8 cellular contexts compared by ENCODE assay signal in genomic region chr19:10380311-10381102, GRCh38. TPM values are rescaled to one million over a fixed set of nuclear protein-coding genes. Genes with fewer than 3 reads are reported as not detected.
DNase-seq lines count a peak whose midpoint lies in the region; ATAC-seq, FAIRE-seq and TF ChIP-seq lines count a peak whose summit lies in the region.

Gene TYK2 (minus strand): TSS chr19:10380572. CDS start chr19:10378406, 2,166 bp downstream.

- ATAC-seq in HG03460 (IDR thresholded peaks at IDR 0.05; ENCODE audit: unreplicated experiment) = peak; percentile 86

- FAIRE-seq in colon (lab: Jason Lieb, UNC) = peak; percentile 87

- H3K4me3 ChIP-seq in BE2C (ENCODE audit: low read depth, low read length) = peak within 1 kb of the TSS; percentile 98

- no peak for TF ChIP-seq CTCF in BE2C (IDR thresholded peaks at IDR 0.05; ENCODE audit: low read depth, low read length)

- H3K4me1 ChIP-seq in BE2C = peaks cover 3% of the 10 kb centered on the region; the same call in 1 of the 2 replicates

- H3K9me3 ChIP-seq in BE2C = no peaks in the 10 kb centered on the region

- H3K36me3 ChIP-seq in BE2C = peaks cover 13% of the 10 kb centered on the region

- DNase-seq in BE2C (peak; percentile 97), GM19240 (ENCODE audit: insufficient read length, low spot score) (peak; percentile 99), NCI-H526 (lab: John Stamatoyannopoulos, UW) (peak; percentile 93 to 96), kidney tubule cell (ENCODE audit: low spot score) (peak; percentile 99)
- peak; percentile 97 for DNase-seq in activated CD4-positive, alpha-beta T cell treated with anti-CD3 and anti-CD28 coated beads for 48 hours
- peak; percentile 86 to 96 (median 93) for DNase-seq in stimulated activated CD4-positive, alpha-beta T cell treated with anti-CD3 and anti-CD28 coated beads, Interleukin-1b, Interleukin-23, amount 100 ng/mL, for 24 hours (ENCODE audit: low read depth in 4 of 4, low spot score in 1 of 4)

- no peaks in the 10 kb centered on the region for H3K27me3 ChIP-seq in BE2C

RNA-seq across cellular contexts. Expression of gene TYK2, which starts in this region (rescaled TPM):
- 216 TPM for polyA plus RNA-seq in BE2C (2012; ENCODE audit: insufficient read depth, insufficient read length, low read depth)

Comparison
In these comparisons a context has a peak if more than half of its experiments do, and no peak if none do; other contexts are left out.
1. Peak in every context shown above with its lines: DNase-seq, ATAC-seq and H3K4me3 ChIP-seq.